8 cellular contexts compared by ENCODE assay signal in genomic region chr6:85404497-85405174, GRCh38. TPM values are rescaled to one million over a fixed set of nuclear protein-coding genes. Genes with fewer than 3 reads are reported as not detected.
DNase-seq lines count a peak whose midpoint lies in the region; ATAC-seq, FAIRE-seq and TF ChIP-seq lines count a peak whose summit lies in the region.

No MANE protein-coding gene starts in this region.

- no peak overlapping the region for H3K23ac ChIP-seq in H1 (ENCODE audit: insufficient read length)

- H3K36me3 Mint-ChIP-seq in activated T-cell treated with anti-CD3 and anti-CD28 coated beads, Interleukin-2, amount 50 U/mL, for 24 hours (ENCODE audit: low read depth), result no peaks in the 10 kb centered on the region

- H4K91ac ChIP-seq in H1 (replicated peaks; ENCODE audit: insufficient read length, low read length), result no peak overlapping the region

- no peaks in the 10 kb centered on the region for H3K9me3 Mint-ChIP-seq in activated T-cell treated with anti-CD3 and anti-CD28 coated beads, Interleukin-2, amount 50 U/mL, for 24 hours

- CTCF ChIA-PET in H1 (lab: Charles Lee; ENCODE audit: partially characterized antibody), result interaction anchor here (0.6 to 2.0 kb wide), 3 partner anchors 9 to 715 kb away, joined by 3 to 10 read pairs (median 8); no protein-coding TSS in a partner anchor

- no peaks in the 10 kb centered on the region for H3K23me2 ChIP-seq in H1 (ENCODE audit: low read depth, low read length)

- peaks cover 55% of the 10 kb centered on the region for H3K4me1 Mint-ChIP-seq in activated T-cell treated with anti-CD3 and anti-CD28 coated beads, Interleukin-2, amount 50 U/mL, for 24 hours (ENCODE audit: low read depth)

- H2AK5ac ChIP-seq in H1 (ENCODE audit: low read depth, low read length), result no peak overlapping the region

- 0 out of 2 replicates have a peak overlapping the region, but pooled peaks have one; percentile 51 for H2BK12ac ChIP-seq in H1 (ENCODE audit: low read depth, low read length)

- H3K36me3 ChIP-seq in H1 (ENCODE audit: control insufficient read depth in 2 of 4, insufficient read depth in 4 of 4, low read length in 3 of 4) (no peaks in the 10 kb centered on the region), WERI-Rb-1 (no peaks in the 10 kb centered on the region)

- no peak for TF ChIP-seq EP300 in H1 (IDR thresholded peaks at IDR 0.05; ENCODE audit: borderline replicate concordance in 1 of 2, low read depth in 2 of 2, low read length in 2 of 2)

- H3K56ac ChIP-seq in H1 (replicated peaks; ENCODE audit: insufficient read length, low read depth, low read length), result no peak overlapping the region

- POLR2A ChIA-PET in H1 (lab: Charles Lee; ENCODE audit: partially characterized antibody), result interaction anchor here (0.7 kb wide), 1 partner anchor 54 kb away, joined by 3 read pairs; no protein-coding TSS in a partner anchor

- H2BK15ac ChIP-seq in H1 (ENCODE audit: low read length), result no peak overlapping the region

- no peaks in the 10 kb centered on the region for H4K20me1 ChIP-seq in H1 (replicated peaks in 1 of 2; ENCODE audit: control insufficient read depth in 1 of 2, insufficient read depth in 2 of 2, low read length in 2 of 2)

- no peaks in the 10 kb centered on the region for H3K79me1 ChIP-seq in H1 (ENCODE audit: low read depth, low read length)

- no peak overlapping the region for H2BK20ac ChIP-seq in H1 (ENCODE audit: low read length)

- H3K27ac ChIP-seq in H1 (ENCODE audit: low read depth, low read length) (no peak overlapping the region), WERI-Rb-1 (no peak overlapping the region)

- H3K14ac ChIP-seq in H1 (ENCODE audit: insufficient read length), result no peak overlapping the region

- TF ChIP-seq POLR2A in H1 (IDR thresholded peaks at IDR 0.05; ENCODE audit: control extremely low read depth in 1 of 2, low read depth in 2 of 2, low read length in 2 of 2), result no peak

- H3K27me3 Mint-ChIP-seq in activated T-cell treated with anti-CD3 and anti-CD28 coated beads, Interleukin-2, amount 50 U/mL, for 24 hours, result no peaks in the 10 kb centered on the region

- H3K4ac ChIP-seq in H1 (replicated peaks; ENCODE audit: insufficient read length, low read depth, low read length), result no peak overlapping the region

- H4K8ac ChIP-seq in H1 (ENCODE audit: extremely low read depth, insufficient read depth, low read length), result no peak overlapping the region

- H2BK120ac ChIP-seq in H1 (replicated peaks; ENCODE audit: low read depth, low read length), result no peak overlapping the region

- DNase-seq in LHCN-M2 (ENCODE audit: low read depth), result peak; percentile 96
- DNase-seq in H1 (ENCODE audit: low read depth in 1 of 2, low spot score in 2 of 2), result no peak
- DNase-seq in renal cortical epithelial cell (ENCODE audit: low read depth), result peak; percentile 86
- DNase-seq in NCI-H510A treated with DMSO at 0.1 percent for 48 hours (lab: John Stamatoyannopoulos, UW), result no peak
- DNase-seq in activated T-cell treated with anti-CD3 and anti-CD28 coated beads, Interleukin-2, amount 50 U/mL, for 24 hours, result no peak
- DNase-seq in NCI-H187 (lab: John Stamatoyannopoulos, UW), result no peak
- no peak for DNase-seq in WERI-Rb-1

- no peak for FAIRE-seq in H1 (lab: Jason Lieb, UNC)

- H3K4me1 ChIP-seq in H1 (replicated peaks in 1 of 4; ENCODE audit: control insufficient read depth in 3 of 4, insufficient read depth in 4 of 4, low read length in 3 of 4), result peaks cover 0 to 8% (median 4%) of the 10 kb centered on the region in 4 experiments; a peak in 3 of 7 replicates

- no peak overlapping the region for H3K9ac ChIP-seq in H1 (replicated peaks in 1 of 4; ENCODE audit: extremely low read depth in 1 of 4, low read depth in 3 of 4, low read length in 3 of 4)

- no peak overlapping the region for H4K5ac ChIP-seq in H1 (ENCODE audit: insufficient read length, low read depth, low read length)

- no peak overlapping the region for H3K4me3 ChIP-seq in H1 (ENCODE audit: extremely low read depth in 1 of 4, insufficient read depth in 2 of 4, low read depth in 3 of 4, low read length in 4 of 4)
- H3K4me3 ChIP-seq in WERI-Rb-1 (ENCODE audit: low read depth, low read length), result no peak overlapping the region

- H3K4me3 Mint-ChIP-seq in activated T-cell treated with anti-CD3 and anti-CD28 coated beads, Interleukin-2, amount 50 U/mL, for 24 hours, result no peak overlapping the region

- H3K4me2 ChIP-seq in H1 (ENCODE audit: insufficient read depth in 1 of 2, low read depth in 2 of 2, low read length in 2 of 2), result no peak overlapping the region; a peak in 1 of 4 replicates

- TF ChIP-seq RAD21 in H1 (IDR thresholded peaks at IDR 0.05 in 1 of 2, conservative IDR thresholded peaks at IDR 0.05 in 1 of 2; ENCODE audit: low read depth in 2 of 2, low read length in 2 of 2), result no peak

- H3K27me3 ChIP-seq in H1 (replicated peaks in 1 of 4; ENCODE audit: control insufficient read depth in 3 of 4, extremely low read depth in 1 of 4, insufficient read depth in 3 of 4, low read length in 3 of 4) (no peaks in the 10 kb centered on the region; a peak in 1 of 7 replicates), WERI-Rb-1 (ENCODE audit: insufficient read depth, low read depth, severe bottlenecking) (peaks cover 58% of the 10 kb centered on the region)

- no peak overlapping the region for H2AFZ ChIP-seq in H1 (ENCODE audit: low read length)

- no peak for TF ChIP-seq CTCF in H1 (IDR thresholded peaks at IDR 0.05; ENCODE audit: control extremely low read depth in 1 of 3, insufficient read depth in 1 of 3, low read depth in 1 of 3, low read length in 3 of 3)
- TF ChIP-seq CTCF in WERI-Rb-1 (IDR thresholded peaks at IDR 0.05; ENCODE audit: low read depth, low read length), result no peak

- 89% methylated on average over 12 of the region's 12 CpGs; no CpG with 5 or more reads in 1 of the 2 experiments for WGBS in H1 (ENCODE audit: extremely low coverage in 1 of 2, insufficient coverage in 1 of 2, insufficient read length in 1 of 2, insufficient replicate concordance in 2 of 2, low coverage in 1 of 2, low lambda C conversion rate in 2 of 2, missing lambda C conversion rate in 1 of 2), 2 experiments

- no peaks in the 10 kb centered on the region for H3K79me2 ChIP-seq in H1 (ENCODE audit: control insufficient read depth in 1 of 2, insufficient read depth in 2 of 2, low read length in 2 of 2)

- no peaks in the 10 kb centered on the region for H3K9me3 ChIP-seq in H1 (ENCODE audit: insufficient read depth in 2 of 2, low read depth in 1 of 2, low read length in 1 of 2)
- no peaks in the 10 kb centered on the region for H3K9me3 ChIP-seq in WERI-Rb-1 (ENCODE audit: severe bottlenecking)

- H3K27ac Mint-ChIP-seq in activated T-cell treated with anti-CD3 and anti-CD28 coated beads, Interleukin-2, amount 50 U/mL, for 24 hours, result no peak overlapping the region

- no peak overlapping the region for H2BK5ac ChIP-seq in H1 (ENCODE audit: low read depth, low read length)

- H3K18ac ChIP-seq in H1 (ENCODE audit: extremely low read depth, low read length), result no peak overlapping the region

- ATAC-seq in GM19025 (IDR thresholded peaks at IDR 0.05; ENCODE audit: low read depth, unreplicated experiment), result peak; percentile 16

TF ChIP-seq in H1, 55 proteins besides CTCF, POLR2A, EP300 and RAD21:
- TF ChIP-seq RNF2 (IDR thresholded peaks at IDR 0.05; ENCODE audit: borderline replicate concordance, low read depth, low read length, missing control alignments, poor library complexity, severe bottlenecking) (no peak), EGR1 (IDR thresholded peaks at IDR 0.05; ENCODE audit: borderline replicate concordance, low read depth, low read length) (no peak), FOSL1 (IDR thresholded peaks at IDR 0.05; ENCODE audit: insufficient read depth, low read depth, low read length) (no peak), SP4 (IDR thresholded peaks at IDR 0.05; ENCODE audit: low read length) (no peak), EZH2 (IDR thresholded peaks at IDR 0.05; ENCODE audit: low read depth, low read length, severe bottlenecking) (no peak), SIRT6 (IDR thresholded peaks at IDR 0.05; ENCODE audit: low read length) (no peak), HDAC6 (IDR thresholded peaks at IDR 0.05; ENCODE audit: low read depth, low read length) (no peak), ATF2 (IDR thresholded peaks at IDR 0.05; ENCODE audit: low read length) (no peak), KDM4A (IDR thresholded peaks at IDR 0.05; ENCODE audit: low read depth, low read length, severe bottlenecking) (no peak), USF2 (IDR thresholded peaks at IDR 0.05; ENCODE audit: low read length) (no peak)

RNA-seq across cellular contexts. Expression of gene NT5E, which starts 45.2 kb away (rescaled TPM):
- total RNA-seq in LHCN-M2 (2014; rRNA removed) (762 and 846 TPM in 2 replicates), renal cortical epithelial cell (39.3 and 164 TPM in 2 replicates)
- 193 TPM for polyA plus RNA-seq in LHCN-M2 (2012)
- total RNA-seq in H1 (2021; fragmentation: NEBNext Ultra II Directional; extraction: Animal tissue kit (Norgen Biotek cat#: 25700)), result 1.1 and 1.5 TPM in 2 replicates
- 0.74 and 1.3 TPM in 2 replicates for polyA plus RNA-seq in H1 (2011; rRNA removed)
- 0.61 TPM for polyA plus RNA-seq in H1 (2011; cell fraction: cytosol; rRNA removed)
- 1.7 TPM for polyA plus RNA-seq in H1 (2011; cell fraction: nucleus; rRNA removed)
- 0.68 to 1.6 TPM (median 0.88 TPM) in 4 replicates for polyA plus RNA-seq in H1 (2012, experiment 1 of 2)
- polyA plus RNA-seq in H1 (2012, experiment 2 of 2), result 0.22 TPM
- polyA plus RNA-seq in H1 (2013, experiment 1 of 2), result 3.0 TPM
- 3.1 TPM for polyA plus RNA-seq in H1 (2013, experiment 2 of 2)
- polyA minus RNA-seq in H1 (2011; rRNA and poly(A)+ RNA removed), result 0.38 and 2.9 TPM in 2 replicates
- not detected for polyA minus RNA-seq in H1 (2011; cell fraction: cytosol; rRNA and poly(A)+ RNA removed)
- polyA minus RNA-seq in H1 (2011; cell fraction: nucleus; rRNA and poly(A)+ RNA removed), result 1.3 TPM

Comparison
In these comparisons a context has a peak if more than half of its experiments do, and no peak if none do; other contexts are left out.
1. DNase-seq: peak in LHCN-M2 (single experiment) and renal cortical epithelial cell (single experiment); none in H1 (0 of 2), NCI-H510A treated with DMSO at 0.1 percent for 48 hours (single experiment), activated T-cell treated with anti-CD3 and anti-CD28 coated beads, Interleukin-2, amount 50 U/mL, for 24 hours (single experiment), NCI-H187 (0 of 2) and WERI-Rb-1 (single experiment).